ENCODE assay signal across 1 cellular context in the genomic region with DNA sequence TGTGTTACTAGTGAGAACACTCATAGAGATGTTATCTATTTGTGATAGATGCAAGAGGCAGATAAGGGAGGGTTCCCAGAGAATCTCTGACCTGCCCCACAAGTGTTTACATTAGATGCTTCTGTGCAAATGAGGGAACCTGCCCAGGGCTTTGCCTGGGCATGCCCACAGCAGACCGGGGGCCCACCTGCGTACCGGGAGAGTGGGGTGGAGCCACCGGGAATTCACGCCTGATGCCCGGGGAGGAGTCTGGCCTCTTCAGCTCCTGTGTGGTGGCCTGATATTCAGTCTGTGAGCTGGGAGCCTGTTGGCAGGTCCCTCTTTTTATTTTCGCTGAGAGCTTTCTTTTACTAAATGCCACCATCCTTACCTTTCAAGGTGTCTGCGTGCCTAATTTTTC.
TF ChIP-seq lines count a peak whose summit lies in the region.

No MANE protein-coding gene starts in this region.

TF ChIP-seq in HepG2, 621 proteins besides CTCF, POLR2A, EP300 and RAD21 (continued from another document and continues in another):
- TF ChIP-seq, protein P1, sequence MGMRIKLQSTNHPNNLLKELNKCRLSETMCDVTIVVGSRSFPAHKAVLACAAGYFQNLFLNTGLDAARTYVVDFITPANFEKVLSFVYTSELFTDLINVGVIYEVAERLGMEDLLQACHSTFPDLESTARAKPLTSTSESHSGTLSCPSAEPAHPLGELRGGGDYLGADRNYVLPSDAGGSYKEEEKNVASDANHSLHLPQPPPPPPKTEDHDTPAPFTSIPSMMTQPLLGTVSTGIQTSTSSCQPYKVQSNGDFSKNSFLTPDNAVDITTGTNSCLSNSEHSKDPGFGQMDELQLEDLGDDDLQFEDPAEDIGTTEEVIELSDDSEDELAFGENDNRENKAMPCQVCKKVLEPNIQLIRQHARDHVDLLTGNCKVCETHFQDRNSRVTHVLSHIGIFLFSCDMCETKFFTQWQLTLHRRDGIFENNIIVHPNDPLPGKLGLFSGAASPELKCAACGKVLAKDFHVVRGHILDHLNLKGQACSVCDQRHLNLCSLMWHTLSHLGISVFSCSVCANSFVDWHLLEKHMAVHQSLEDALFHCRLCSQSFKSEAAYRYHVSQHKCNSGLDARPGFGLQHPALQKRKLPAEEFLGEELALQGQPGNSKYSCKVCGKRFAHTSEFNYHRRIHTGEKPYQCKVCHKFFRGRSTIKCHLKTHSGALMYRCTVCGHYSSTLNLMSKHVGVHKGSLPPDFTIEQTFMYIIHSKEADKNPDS (CRISPR knock-in tag; IDR thresholded peaks at IDR 0.05): no peak
- TF ChIP-seq TP53 (CRISPR knock-in tag; conservative IDR thresholded peaks at IDR 0.05) (peak; percentile 100), ZNF207 (IDR thresholded peaks at IDR 0.05; ENCODE audit: borderline replicate concordance) (no peak), THAP8 (CRISPR knock-in tag; IDR thresholded peaks at IDR 0.05; ENCODE audit: borderline replicate concordance) (no peak), JUND (CRISPR knock-in tag; IDR thresholded peaks at IDR 0.05) (no peak), RFX3 (CRISPR knock-in tag; IDR thresholded peaks at IDR 0.05) (no peak), ZFP82 (CRISPR knock-in tag; IDR thresholded peaks at IDR 0.05; ENCODE audit: borderline replicate concordance) (no peak), TFDP2 (CRISPR knock-in tag; IDR thresholded peaks at IDR 0.05) (no peak), MLX (CRISPR knock-in tag; IDR thresholded peaks at IDR 0.05) (no peak), KAT8 (CRISPR knock-in tag; IDR thresholded peaks at IDR 0.05) (peak; percentile 71), PAF1 (CRISPR knock-in tag; IDR thresholded peaks at IDR 0.05) (no peak), ZSCAN29 (CRISPR knock-in tag; conservative IDR thresholded peaks at IDR 0.05) (no peak), ZFY (CRISPR knock-in tag; IDR thresholded peaks at IDR 0.05) (peak; percentile 44; the same call in 1 of the 2 replicates), ZNF772 (CRISPR knock-in tag; IDR thresholded peaks at IDR 0.05) (0 out of 2 replicates have a peak, but pooled peaks have one; percentile 47), ZNF431 (CRISPR knock-in tag; IDR thresholded peaks at IDR 0.05; ENCODE audit: borderline replicate concordance, low read depth) (no peak), ZBTB2 (CRISPR knock-in tag; IDR thresholded peaks at IDR 0.05; ENCODE audit: low read depth) (peak; percentile 89), SP2 (CRISPR knock-in tag; IDR thresholded peaks at IDR 0.05) (no peak), MAFK (conservative IDR thresholded peaks at IDR 0.05 in 1 of 2, IDR thresholded peaks at IDR 0.05 in 1 of 2; ENCODE audit: low read length in 2 of 2) (no peak), NFATC3 (CRISPR knock-in tag; IDR thresholded peaks at IDR 0.05) (no peak), ETV6 (CRISPR knock-in tag; conservative IDR thresholded peaks at IDR 0.05) (no peak), E2F2 (CRISPR knock-in tag; IDR thresholded peaks at IDR 0.05; ENCODE audit: borderline replicate concordance) (0 out of 2 replicates have a peak, but pooled peaks have one; percentile 26), ZNF292 (CRISPR knock-in tag; IDR thresholded peaks at IDR 0.05; ENCODE audit: borderline replicate concordance, low read depth) (no peak), ZNF562 (CRISPR knock-in tag; IDR thresholded peaks at IDR 0.05; ENCODE audit: borderline replicate concordance) (no peak), KDM5B (CRISPR knock-in tag; IDR thresholded peaks at IDR 0.05; ENCODE audit: borderline replicate concordance) (no peak; the same call in 1 of the 2 replicates), ZNF367 (CRISPR knock-in tag; IDR thresholded peaks at IDR 0.05; ENCODE audit: borderline replicate concordance) (no peak), BORCS8-MEF2B (CRISPR knock-in tag; IDR thresholded peaks at IDR 0.05) (0 out of 2 replicates have a peak, but pooled peaks have one; percentile 33), PCBP2 (optimal IDR thresholded peaks at IDR 0.05; ENCODE audit: low read depth, low read length, poor library complexity, severe bottlenecking) (no peak), BHLHE40 (IDR thresholded peaks at IDR 0.05; ENCODE audit: low read length) (no peak), KLF11 (CRISPR knock-in tag; IDR thresholded peaks at IDR 0.05) (no peak), MTF1 (CRISPR knock-in tag; IDR thresholded peaks at IDR 0.05) (no peak), ZNF629 (CRISPR knock-in tag; conservative IDR thresholded peaks at IDR 0.05) (no peak), JUN (CRISPR knock-in tag; IDR thresholded peaks at IDR 0.05) (no peak), ZNF101 (CRISPR knock-in tag; IDR thresholded peaks at IDR 0.05; ENCODE audit: borderline replicate concordance, low read depth) (no peak)
- TF ChIP-seq, protein P2, sequence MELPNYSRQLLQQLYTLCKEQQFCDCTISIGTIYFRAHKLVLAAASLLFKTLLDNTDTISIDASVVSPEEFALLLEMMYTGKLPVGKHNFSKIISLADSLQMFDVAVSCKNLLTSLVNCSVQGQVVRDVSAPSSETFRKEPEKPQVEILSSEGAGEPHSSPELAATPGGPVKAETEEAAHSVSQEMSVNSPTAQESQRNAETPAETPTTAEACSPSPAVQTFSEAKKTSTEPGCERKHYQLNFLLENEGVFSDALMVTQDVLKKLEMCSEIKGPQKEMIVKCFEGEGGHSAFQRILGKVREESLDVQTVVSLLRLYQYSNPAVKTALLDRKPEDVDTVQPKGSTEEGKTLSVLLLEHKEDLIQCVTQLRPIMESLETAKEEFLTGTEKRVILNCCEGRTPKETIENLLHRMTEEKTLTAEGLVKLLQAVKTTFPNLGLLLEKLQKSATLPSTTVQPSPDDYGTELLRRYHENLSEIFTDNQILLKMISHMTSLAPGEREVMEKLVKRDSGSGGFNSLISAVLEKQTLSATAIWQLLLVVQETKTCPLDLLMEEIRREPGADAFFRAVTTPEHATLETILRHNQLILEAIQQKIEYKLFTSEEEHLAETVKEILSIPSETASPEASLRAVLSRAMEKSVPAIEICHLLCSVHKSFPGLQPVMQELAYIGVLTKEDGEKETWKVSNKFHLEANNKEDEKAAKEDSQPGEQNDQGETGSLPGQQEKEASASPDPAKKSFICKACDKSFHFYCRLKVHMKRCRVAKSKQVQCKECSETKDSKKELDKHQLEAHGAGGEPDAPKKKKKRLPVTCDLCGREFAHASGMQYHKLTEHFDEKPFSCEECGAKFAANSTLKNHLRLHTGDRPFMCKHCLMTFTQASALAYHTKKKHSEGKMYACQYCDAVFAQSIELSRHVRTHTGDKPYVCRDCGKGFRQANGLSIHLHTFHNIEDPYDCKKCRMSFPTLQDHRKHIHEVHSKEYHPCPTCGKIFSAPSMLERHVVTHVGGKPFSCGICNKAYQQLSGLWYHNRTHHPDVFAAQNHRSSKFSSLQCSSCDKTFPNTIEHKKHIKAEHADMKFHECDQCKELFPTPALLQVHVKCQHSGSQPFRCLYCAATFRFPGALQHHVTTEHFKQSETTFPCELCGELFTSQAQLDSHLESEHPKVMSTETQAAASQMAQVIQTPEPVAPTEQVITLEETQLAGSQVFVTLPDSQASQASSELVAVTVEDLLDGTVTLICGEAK (IDR thresholded peaks at IDR 0.05): no peak
- TF ChIP-seq, protein P2 (CRISPR knock-in tag; IDR thresholded peaks at IDR 0.05): no peak; the same call in 1 of the 2 replicates
- TF ChIP-seq, protein P3, sequence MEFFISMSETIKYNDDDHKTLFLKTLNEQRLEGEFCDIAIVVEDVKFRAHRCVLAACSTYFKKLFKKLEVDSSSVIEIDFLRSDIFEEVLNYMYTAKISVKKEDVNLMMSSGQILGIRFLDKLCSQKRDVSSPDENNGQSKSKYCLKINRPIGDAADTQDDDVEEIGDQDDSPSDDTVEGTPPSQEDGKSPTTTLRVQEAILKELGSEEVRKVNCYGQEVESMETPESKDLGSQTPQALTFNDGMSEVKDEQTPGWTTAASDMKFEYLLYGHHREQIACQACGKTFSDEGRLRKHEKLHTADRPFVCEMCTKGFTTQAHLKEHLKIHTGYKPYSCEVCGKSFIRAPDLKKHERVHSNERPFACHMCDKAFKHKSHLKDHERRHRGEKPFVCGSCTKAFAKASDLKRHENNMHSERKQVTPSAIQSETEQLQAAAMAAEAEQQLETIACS (CRISPR knock-in tag; IDR thresholded peaks at IDR 0.05): no peak
- TF ChIP-seq, protein P4, sequence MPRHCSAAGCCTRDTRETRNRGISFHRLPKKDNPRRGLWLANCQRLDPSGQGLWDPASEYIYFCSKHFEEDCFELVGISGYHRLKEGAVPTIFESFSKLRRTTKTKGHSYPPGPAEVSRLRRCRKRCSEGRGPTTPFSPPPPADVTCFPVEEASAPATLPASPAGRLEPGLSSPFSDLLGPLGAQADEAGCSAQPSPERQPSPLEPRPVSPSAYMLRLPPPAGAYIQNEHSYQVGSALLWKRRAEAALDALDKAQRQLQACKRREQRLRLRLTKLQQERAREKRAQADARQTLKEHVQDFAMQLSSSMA (CRISPR knock-in tag; IDR thresholded peaks at IDR 0.05): no peak
- TF ChIP-seq, protein P5, sequence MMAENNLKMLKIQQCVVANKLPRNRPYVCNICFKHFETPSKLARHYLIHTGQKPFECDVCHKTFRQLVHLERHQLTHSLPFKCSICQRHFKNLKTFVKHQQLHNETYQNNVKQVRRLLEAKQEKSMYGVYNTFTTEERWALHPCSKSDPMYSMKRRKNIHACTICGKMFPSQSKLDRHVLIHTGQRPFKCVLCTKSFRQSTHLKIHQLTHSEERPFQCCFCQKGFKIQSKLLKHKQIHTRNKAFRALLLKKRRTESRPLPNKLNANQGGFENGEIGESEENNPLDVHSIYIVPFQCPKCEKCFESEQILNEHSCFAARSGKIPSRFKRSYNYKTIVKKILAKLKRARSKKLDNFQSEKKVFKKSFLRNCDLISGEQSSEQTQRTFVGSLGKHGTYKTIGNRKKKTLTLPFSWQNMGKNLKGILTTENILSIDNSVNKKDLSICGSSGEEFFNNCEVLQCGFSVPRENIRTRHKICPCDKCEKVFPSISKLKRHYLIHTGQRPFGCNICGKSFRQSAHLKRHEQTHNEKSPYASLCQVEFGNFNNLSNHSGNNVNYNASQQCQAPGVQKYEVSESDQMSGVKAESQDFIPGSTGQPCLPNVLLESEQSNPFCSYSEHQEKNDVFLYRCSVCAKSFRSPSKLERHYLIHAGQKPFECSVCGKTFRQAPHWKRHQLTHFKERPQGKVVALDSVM (CRISPR knock-in tag; IDR thresholded peaks at IDR 0.05): 0 out of 2 replicates have a peak, but pooled peaks have one; percentile 51
